8 cellular contexts compared by ENCODE assay signal in genomic region chr19:35031072-35031881, GRCh38. TPM values are rescaled to one million over a fixed set of nuclear protein-coding genes. Genes with fewer than 3 reads are reported as not detected.
A peak's percentile ranks its signal among the peaks of the same experiment; 100 is the strongest.
DNase-seq lines count a peak whose midpoint lies in the region; ATAC-seq and TF ChIP-seq lines count a peak whose summit lies in the region.

No MANE protein-coding gene starts in this region.

- H3K9ac ChIP-seq in rectal smooth muscle tissue (ENCODE audit: low read length) = no peak overlapping the region

- no peak for ATAC-seq in GM21737 (IDR thresholded peaks at IDR 0.05; ENCODE audit: unreplicated experiment)

- intact Hi-C loops in activated CD4-positive, alpha-beta T cell treated with anti-CD3 and anti-CD28 coated beads, Interleukin-2, amount 10 ng/mL, durations not matched to agents 24 days and 14 days (cut with micrococcal nuclease) = no loop called here

- H3K4me1 ChIP-seq in right atrium auricular region (peaks cover 0 to 20% of the 10 kb centered on the region in 2 donors), rectal smooth muscle tissue (ENCODE audit: control insufficient read depth, insufficient read depth, low read length) (peaks cover 4% of the 10 kb centered on the region)

- peaks cover 18% of the 10 kb centered on the region for H3K36me3 Mint-ChIP-seq in activated CD4-positive, alpha-beta T cell treated with anti-CD3 and anti-CD28 coated beads, Interleukin-2, amount 10 ng/mL, durations not matched to agents 24 days and 14 days (ENCODE audit: low read depth)
- H3K36me3 Mint-ChIP-seq in activated naive CD8-positive, alpha-beta T cell treated with anti-CD3 and anti-CD28 coated beads for 36 hours = peaks cover 10% of the 10 kb centered on the region

- H3K4me3 ChIP-seq in right atrium auricular region = peak overlapping the region; percentile 60 to 66
- peak overlapping the region; percentile 55 for H3K4me3 ChIP-seq in rectal smooth muscle tissue (ENCODE audit: low read length)

- no peaks in the 10 kb centered on the region for H3K9me3 ChIP-seq in right atrium auricular region

- no peak for TF ChIP-seq CTCF in right atrium auricular region (IDR thresholded peaks at IDR 0.05)

- H3K27me3 Mint-ChIP-seq in activated CD4-positive, alpha-beta T cell treated with anti-CD3 and anti-CD28 coated beads, Interleukin-2, amount 10 ng/mL, durations not matched to agents 24 days and 14 days = peaks cover 25% of the 10 kb centered on the region
- peaks cover 14% of the 10 kb centered on the region for H3K27me3 Mint-ChIP-seq in activated naive CD8-positive, alpha-beta T cell treated with anti-CD3 and anti-CD28 coated beads for 36 hours

- H3K27me3 ChIP-seq in right atrium auricular region (no peaks in the 10 kb centered on the region), rectal smooth muscle tissue (ENCODE audit: control insufficient read depth, insufficient read depth, low read length) (no peaks in the 10 kb centered on the region)

- H3K36me3 ChIP-seq in right atrium auricular region (peaks cover 33% of the 10 kb centered on the region), rectal smooth muscle tissue (ENCODE audit: control insufficient read depth, insufficient read depth, low read length) (peaks cover 4% of the 10 kb centered on the region)

- H3K27ac Mint-ChIP-seq in activated CD4-positive, alpha-beta T cell treated with anti-CD3 and anti-CD28 coated beads, Interleukin-2, amount 10 ng/mL, durations not matched to agents 24 days and 14 days = no peak overlapping the region
- peak overlapping the region; percentile 5 for H3K27ac Mint-ChIP-seq in activated naive CD8-positive, alpha-beta T cell treated with anti-CD3 and anti-CD28 coated beads for 36 hours

- H3K27ac ChIP-seq in right atrium auricular region = peak overlapping the region; percentile 71 to 93
- H3K27ac ChIP-seq in rectal smooth muscle tissue (ENCODE audit: low read depth, low read length) = no peak overlapping the region

- no peak for DNase-seq in activated CD4-positive, alpha-beta T cell treated with anti-CD3 and anti-CD28 coated beads, Interleukin-2, amount 10 ng/mL, durations not matched to agents 24 days and 14 days
- no peak for DNase-seq in activated CD4-positive, alpha-beta T cell treated with anti-CD3 and anti-CD28 coated beads, Interleukin-2, amount 50 U/mL, for 48 hours
- DNase-seq in activated naive CD8-positive, alpha-beta T cell treated with anti-CD3 and anti-CD28 coated beads for 36 hours = no peak
- DNase-seq in right atrium auricular region (ENCODE audit: low spot score) = no peak
- no peak for DNase-seq in DMS114 treated with DMSO at 0.1 percent for 48 hours (lab: John Stamatoyannopoulos, UW; ENCODE audit: unreplicated experiment)
- DNase-seq in OCI-M1 (lab: John Stamatoyannopoulos, UW) = no peak

- H3K9me3 Mint-ChIP-seq in activated CD4-positive, alpha-beta T cell treated with anti-CD3 and anti-CD28 coated beads, Interleukin-2, amount 10 ng/mL, durations not matched to agents 24 days and 14 days = no peaks in the 10 kb centered on the region
- no peaks in the 10 kb centered on the region for H3K9me3 Mint-ChIP-seq in activated naive CD8-positive, alpha-beta T cell treated with anti-CD3 and anti-CD28 coated beads for 36 hours

- H3K4me3 Mint-ChIP-seq in activated CD4-positive, alpha-beta T cell treated with anti-CD3 and anti-CD28 coated beads, Interleukin-2, amount 10 ng/mL, durations not matched to agents 24 days and 14 days = peak overlapping the region; percentile 72
- peak overlapping the region; percentile 50 for H3K4me3 Mint-ChIP-seq in activated naive CD8-positive, alpha-beta T cell treated with anti-CD3 and anti-CD28 coated beads for 36 hours

- peaks cover 6% of the 10 kb centered on the region for H3K4me1 Mint-ChIP-seq in activated CD4-positive, alpha-beta T cell treated with anti-CD3 and anti-CD28 coated beads, Interleukin-2, amount 10 ng/mL, durations not matched to agents 24 days and 14 days
- H3K4me1 Mint-ChIP-seq in activated naive CD8-positive, alpha-beta T cell treated with anti-CD3 and anti-CD28 coated beads for 36 hours = peaks cover 11% of the 10 kb centered on the region

RNA-seq across cellular contexts. Expression of gene SCN1B, which starts 1.0 kb away (rescaled TPM):
- 0.78 and 0.96 TPM in 2 replicates for total RNA-seq in activated CD4-positive, alpha-beta T cell treated with anti-CD3 and anti-CD28 coated beads, Interleukin-2, amount 10 ng/mL, durations not matched to agents 24 days and 14 days
- under 1 TPM; 0.45 to 0.98 TPM for total RNA-seq in activated naive CD8-positive, alpha-beta T cell treated with anti-CD3 and anti-CD28 coated beads for 36 hours
- total RNA-seq in right atrium auricular region = 100 to 1,000 TPM in 1 of 2 donors, 10 to 100 TPM in 1; 57.3 to 119 TPM

RNA-seq across cellular contexts. Expression of gene HPN, which starts 10.2 kb away (rescaled TPM):
- total RNA-seq in activated CD4-positive, alpha-beta T cell treated with anti-CD3 and anti-CD28 coated beads, Interleukin-2, amount 10 ng/mL, durations not matched to agents 24 days and 14 days = 0.09 TPM in 1 of 2 replicates, not detected in the other
- under 1 TPM in 1 of 2 experiments, not detected in 1; 0.31 TPM for total RNA-seq in activated naive CD8-positive, alpha-beta T cell treated with anti-CD3 and anti-CD28 coated beads for 36 hours
- 1 to 10 TPM; 2.5 to 7.2 TPM for total RNA-seq in right atrium auricular region

RNA-seq across cellular contexts. Expression of gene GRAMD1A, which starts 31.2 kb away (rescaled TPM):
- total RNA-seq in activated CD4-positive, alpha-beta T cell treated with anti-CD3 and anti-CD28 coated beads, Interleukin-2, amount 10 ng/mL, durations not matched to agents 24 days and 14 days = 160 and 176 TPM in 2 replicates
- total RNA-seq in activated naive CD8-positive, alpha-beta T cell treated with anti-CD3 and anti-CD28 coated beads for 36 hours = 100 to 1,000 TPM; 135 to 140 TPM
- 10 to 100 TPM; 29.6 to 37.7 TPM for total RNA-seq in right atrium auricular region

Comparison
In these comparisons a context has a peak if more than half of its experiments do, and no peak if none do; other contexts are left out.
1. RNA of gene SCN1B, which starts 1.0 kb away (total RNA-seq): 57.3 to 119 TPM in right atrium auricular region; 0.45 to 0.98 TPM in activated naive CD8-positive, alpha-beta T cell treated with anti-CD3 and anti-CD28 coated beads for 36 hours and 0.78 to 0.96 TPM in activated CD4-positive, alpha-beta T cell treated with anti-CD3 and anti-CD28 coated beads, Interleukin-2, amount 10 ng/mL, durations not matched to agents 24 days and 14 days; every median in the first group is over 10 times any median in the second.